1 cellular context compared by ENCODE assay signal in the genomic region with DNA sequence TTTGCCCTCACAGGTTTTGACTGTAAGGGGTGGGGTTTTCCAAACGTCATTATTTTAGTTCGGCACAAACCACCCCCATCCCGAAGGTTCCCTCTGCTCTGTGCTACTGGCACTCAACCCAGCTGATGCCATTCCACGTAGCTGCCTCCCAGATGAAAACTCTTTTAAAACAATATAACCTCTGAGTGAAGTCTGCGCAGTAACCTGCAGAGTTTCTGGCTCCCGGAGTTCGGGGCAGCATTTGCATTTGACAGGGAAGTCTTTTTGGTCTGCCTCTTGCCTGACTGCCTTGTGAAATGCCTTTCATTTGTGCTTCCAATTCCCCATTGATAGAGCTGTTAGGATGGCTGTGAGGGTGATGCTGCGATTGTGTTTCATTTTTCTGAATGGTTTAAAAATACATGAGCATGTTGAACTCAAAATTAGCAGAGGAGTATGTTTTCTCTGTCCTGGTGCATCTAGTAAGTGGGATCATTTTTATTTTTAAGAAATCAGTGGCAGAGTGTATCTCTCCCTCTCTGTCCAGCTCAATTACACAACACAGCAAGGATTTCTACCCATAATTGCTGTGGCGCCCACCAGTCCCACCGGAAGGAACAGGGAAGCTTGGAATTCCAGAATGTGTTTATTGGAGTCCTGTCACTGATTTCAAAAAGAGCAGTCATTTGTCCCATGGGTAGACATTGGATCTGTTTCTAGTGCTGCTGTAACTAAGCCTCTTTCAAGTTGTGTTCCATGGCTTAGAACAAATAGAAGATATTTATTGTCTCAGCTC.
TF ChIP-seq lines count a peak whose summit lies in the region.

No MANE protein-coding gene starts in this region.

TF ChIP-seq in H1, 55 proteins besides CTCF, POLR2A, EP300 and RAD21:
- TF ChIP-seq RNF2 (IDR thresholded peaks at IDR 0.05; ENCODE audit: borderline replicate concordance, low read depth, low read length, missing control alignments, poor library complexity, severe bottlenecking) = no peak
- TF ChIP-seq NANOG (IDR thresholded peaks at IDR 0.05; ENCODE audit: insufficient read depth, low read depth, low read length, poor library complexity, severe bottlenecking) = no peak
- peak; percentile 63 for TF ChIP-seq SAP30 (IDR thresholded peaks at IDR 0.05; ENCODE audit: insufficient read depth, insufficient replicate concordance, low read length)
- no peak for TF ChIP-seq GTF2F1 (IDR thresholded peaks at IDR 0.05; ENCODE audit: borderline replicate concordance, low read depth, low read length)
- TF ChIP-seq CBX8 (IDR thresholded peaks at IDR 0.05; ENCODE audit: borderline replicate concordance, low read depth, low read length) = no peak
- no peak for TF ChIP-seq BRCA1 (IDR thresholded peaks at IDR 0.05; ENCODE audit: low read depth, low read length)
- TF ChIP-seq RBBP5 (IDR thresholded peaks at IDR 0.05; ENCODE audit: borderline replicate concordance, low read depth, low read length) = peak; percentile 9; the same call in 1 of the 2 replicates
- TF ChIP-seq, protein P1, sequence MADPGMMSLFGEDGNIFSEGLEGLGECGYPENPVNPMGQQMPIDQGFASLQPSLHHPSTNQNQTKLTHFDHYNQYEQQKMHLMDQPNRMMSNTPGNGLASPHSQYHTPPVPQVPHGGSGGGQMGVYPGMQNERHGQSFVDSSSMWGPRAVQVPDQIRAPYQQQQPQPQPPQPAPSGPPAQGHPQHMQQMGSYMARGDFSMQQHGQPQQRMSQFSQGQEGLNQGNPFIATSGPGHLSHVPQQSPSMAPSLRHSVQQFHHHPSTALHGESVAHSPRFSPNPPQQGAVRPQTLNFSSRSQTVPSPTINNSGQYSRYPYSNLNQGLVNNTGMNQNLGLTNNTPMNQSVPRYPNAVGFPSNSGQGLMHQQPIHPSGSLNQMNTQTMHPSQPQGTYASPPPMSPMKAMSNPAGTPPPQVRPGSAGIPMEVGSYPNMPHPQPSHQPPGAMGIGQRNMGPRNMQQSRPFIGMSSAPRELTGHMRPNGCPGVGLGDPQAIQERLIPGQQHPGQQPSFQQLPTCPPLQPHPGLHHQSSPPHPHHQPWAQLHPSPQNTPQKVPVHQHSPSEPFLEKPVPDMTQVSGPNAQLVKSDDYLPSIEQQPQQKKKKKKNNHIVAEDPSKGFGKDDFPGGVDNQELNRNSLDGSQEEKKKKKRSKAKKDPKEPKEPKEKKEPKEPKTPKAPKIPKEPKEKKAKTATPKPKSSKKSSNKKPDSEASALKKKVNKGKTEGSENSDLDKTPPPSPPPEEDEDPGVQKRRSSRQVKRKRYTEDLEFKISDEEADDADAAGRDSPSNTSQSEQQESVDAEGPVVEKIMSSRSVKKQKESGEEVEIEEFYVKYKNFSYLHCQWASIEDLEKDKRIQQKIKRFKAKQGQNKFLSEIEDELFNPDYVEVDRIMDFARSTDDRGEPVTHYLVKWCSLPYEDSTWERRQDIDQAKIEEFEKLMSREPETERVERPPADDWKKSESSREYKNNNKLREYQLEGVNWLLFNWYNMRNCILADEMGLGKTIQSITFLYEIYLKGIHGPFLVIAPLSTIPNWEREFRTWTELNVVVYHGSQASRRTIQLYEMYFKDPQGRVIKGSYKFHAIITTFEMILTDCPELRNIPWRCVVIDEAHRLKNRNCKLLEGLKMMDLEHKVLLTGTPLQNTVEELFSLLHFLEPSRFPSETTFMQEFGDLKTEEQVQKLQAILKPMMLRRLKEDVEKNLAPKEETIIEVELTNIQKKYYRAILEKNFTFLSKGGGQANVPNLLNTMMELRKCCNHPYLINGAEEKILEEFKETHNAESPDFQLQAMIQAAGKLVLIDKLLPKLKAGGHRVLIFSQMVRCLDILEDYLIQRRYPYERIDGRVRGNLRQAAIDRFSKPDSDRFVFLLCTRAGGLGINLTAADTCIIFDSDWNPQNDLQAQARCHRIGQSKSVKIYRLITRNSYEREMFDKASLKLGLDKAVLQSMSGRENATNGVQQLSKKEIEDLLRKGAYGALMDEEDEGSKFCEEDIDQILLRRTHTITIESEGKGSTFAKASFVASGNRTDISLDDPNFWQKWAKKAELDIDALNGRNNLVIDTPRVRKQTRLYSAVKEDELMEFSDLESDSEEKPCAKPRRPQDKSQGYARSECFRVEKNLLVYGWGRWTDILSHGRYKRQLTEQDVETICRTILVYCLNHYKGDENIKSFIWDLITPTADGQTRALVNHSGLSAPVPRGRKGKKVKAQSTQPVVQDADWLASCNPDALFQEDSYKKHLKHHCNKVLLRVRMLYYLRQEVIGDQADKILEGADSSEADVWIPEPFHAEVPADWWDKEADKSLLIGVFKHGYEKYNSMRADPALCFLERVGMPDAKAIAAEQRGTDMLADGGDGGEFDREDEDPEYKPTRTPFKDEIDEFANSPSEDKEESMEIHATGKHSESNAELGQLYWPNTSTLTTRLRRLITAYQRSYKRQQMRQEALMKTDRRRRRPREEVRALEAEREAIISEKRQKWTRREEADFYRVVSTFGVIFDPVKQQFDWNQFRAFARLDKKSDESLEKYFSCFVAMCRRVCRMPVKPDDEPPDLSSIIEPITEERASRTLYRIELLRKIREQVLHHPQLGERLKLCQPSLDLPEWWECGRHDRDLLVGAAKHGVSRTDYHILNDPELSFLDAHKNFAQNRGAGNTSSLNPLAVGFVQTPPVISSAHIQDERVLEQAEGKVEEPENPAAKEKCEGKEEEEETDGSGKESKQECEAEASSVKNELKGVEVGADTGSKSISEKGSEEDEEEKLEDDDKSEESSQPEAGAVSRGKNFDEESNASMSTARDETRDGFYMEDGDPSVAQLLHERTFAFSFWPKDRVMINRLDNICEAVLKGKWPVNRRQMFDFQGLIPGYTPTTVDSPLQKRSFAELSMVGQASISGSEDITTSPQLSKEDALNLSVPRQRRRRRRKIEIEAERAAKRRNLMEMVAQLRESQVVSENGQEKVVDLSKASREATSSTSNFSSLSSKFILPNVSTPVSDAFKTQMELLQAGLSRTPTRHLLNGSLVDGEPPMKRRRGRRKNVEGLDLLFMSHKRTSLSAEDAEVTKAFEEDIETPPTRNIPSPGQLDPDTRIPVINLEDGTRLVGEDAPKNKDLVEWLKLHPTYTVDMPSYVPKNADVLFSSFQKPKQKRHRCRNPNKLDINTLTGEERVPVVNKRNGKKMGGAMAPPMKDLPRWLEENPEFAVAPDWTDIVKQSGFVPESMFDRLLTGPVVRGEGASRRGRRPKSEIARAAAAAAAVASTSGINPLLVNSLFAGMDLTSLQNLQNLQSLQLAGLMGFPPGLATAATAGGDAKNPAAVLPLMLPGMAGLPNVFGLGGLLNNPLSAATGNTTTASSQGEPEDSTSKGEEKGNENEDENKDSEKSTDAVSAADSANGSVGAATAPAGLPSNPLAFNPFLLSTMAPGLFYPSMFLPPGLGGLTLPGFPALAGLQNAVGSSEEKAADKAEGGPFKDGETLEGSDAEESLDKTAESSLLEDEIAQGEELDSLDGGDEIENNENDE (IDR thresholded peaks at IDR 0.05; ENCODE audit: insufficient replicate concordance, low read length) = peak; percentile 53
- peak in 1 of 2 experiments; percentile 52; a peak in 1 of 4 replicates for TF ChIP-seq SIN3A (conservative IDR thresholded peaks at IDR 0.05 in 1 of 2, IDR thresholded peaks at IDR 0.05 in 1 of 2; ENCODE audit: low read depth in 1 of 2, low read length in 2 of 2)
- TF ChIP-seq SP4 (IDR thresholded peaks at IDR 0.05; ENCODE audit: low read length) = no peak
- TF ChIP-seq HDAC2 (IDR thresholded peaks at IDR 0.05; ENCODE audit: borderline replicate concordance in 1 of 2, low read depth in 2 of 2, low read length in 2 of 2) = no peak
- TF ChIP-seq KDM4A (IDR thresholded peaks at IDR 0.05; ENCODE audit: low read depth, low read length, severe bottlenecking) = no peak
- TF ChIP-seq CTBP2 (IDR thresholded peaks at IDR 0.05; ENCODE audit: borderline replicate concordance, insufficient read depth, insufficient read length, low read length) = no peak
- TF ChIP-seq, protein P2, sequence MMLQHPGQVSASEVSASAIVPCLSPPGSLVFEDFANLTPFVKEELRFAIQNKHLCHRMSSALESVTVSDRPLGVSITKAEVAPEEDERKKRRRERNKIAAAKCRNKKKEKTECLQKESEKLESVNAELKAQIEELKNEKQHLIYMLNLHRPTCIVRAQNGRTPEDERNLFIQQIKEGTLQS (IDR thresholded peaks at IDR 0.05; ENCODE audit: insufficient read depth, low read depth, low read length) = no peak
- TF ChIP-seq RXRA (IDR thresholded peaks at IDR 0.05; ENCODE audit: insufficient read depth, low read depth, low read length) = no peak
- TF ChIP-seq YY1 (IDR thresholded peaks at IDR 0.05; ENCODE audit: low read depth, low read length) = peak; percentile 9; the same call in 1 of the 2 replicates
- no peak; the same call in 1 of the 2 replicates for TF ChIP-seq TEAD4 (IDR thresholded peaks at IDR 0.05; ENCODE audit: low read depth, low read length)
- no peak for TF ChIP-seq POLR2AphosphoS5 (IDR thresholded peaks at IDR 0.05; ENCODE audit: low read depth, low read length)
- TF ChIP-seq TAF1 (IDR thresholded peaks at IDR 0.05; ENCODE audit: low read depth, low read length) = 0 out of 2 replicates have a peak, but pooled peaks have one; percentile 27
- no peak for TF ChIP-seq KDM1A (IDR thresholded peaks at IDR 0.05; ENCODE audit: borderline replicate concordance, low read length)
- TF ChIP-seq JUN (IDR thresholded peaks at IDR 0.05; ENCODE audit: low read depth, low read length) = no peak
- TF ChIP-seq FOSL1 (IDR thresholded peaks at IDR 0.05; ENCODE audit: insufficient read depth, low read depth, low read length) = no peak
